Comparison of ENCODE assay signal across 20 cellular contexts in genomic region chr11:12537778-12538401, GRCh38.
DNase-seq lines count a peak whose midpoint lies in the region; ATAC-seq, FAIRE-seq and TF ChIP-seq lines count a peak whose summit lies in the region.
"Had no signal": no experiment of that assay in that cellular context is flagged by ENCODE, and none has a peak within 500 bp of the region (broad histone marks: within the 10 kb centered on the region; RNA-seq: fewer than 3 reads in every experiment).

No MANE protein-coding gene starts in this region.

- H3K36me3 ChIP-seq in adrenal gland (replicated peaks in 1 of 2) (no peaks in the 10 kb centered on the region), small intestine (ENCODE audit: control insufficient read depth in 2 of 2, insufficient read depth in 2 of 2, low read length in 2 of 2) (no peaks in the 10 kb centered on the region), spleen (peaks cover 0 to 4% (median 0%) of the 10 kb centered on the region in 6 donors)
- H3K36me3 ChIP-seq: suprapubic skin had no signal

- H3K4me1 Mint-ChIP-seq in HFFc6 (ENCODE audit: low read depth) = peaks cover 66% of the 10 kb centered on the region
- H3K4me1 Mint-ChIP-seq: B cell had no signal

- H3K4me1 ChIP-seq in adrenal gland (replicated peaks in 1 of 2) (peaks cover 0 to 7% of the 10 kb centered on the region in 2 donors), small intestine (ENCODE audit: control insufficient read depth in 2 of 2, insufficient read depth in 1 of 2, low read depth in 1 of 2, low read length in 1 of 2) (no peaks in the 10 kb centered on the region), spleen (peaks cover 0 to 4% (median 0%) of the 10 kb centered on the region in 6 donors)

- peaks cover 13% of the 10 kb centered on the region for H3K36me3 Mint-ChIP-seq in HFFc6 (ENCODE audit: low read depth)

- TF ChIP-seq CTCF in HFFc6 (IDR thresholded peaks at IDR 0.05) (no peak), adrenal gland (IDR thresholded peaks at IDR 0.05) (no peak), spleen (IDR thresholded peaks at IDR 0.05 in 8 of 11, conservative IDR thresholded peaks at IDR 0.05 in 3 of 11) (no peak)

- TF ChIP-seq POLR2A in adrenal gland (IDR thresholded peaks at IDR 0.05) (no peak), spleen (IDR thresholded peaks at IDR 0.05) (no peak)

- H3K9me3 ChIP-seq in adrenal gland (replicated peaks in 1 of 3) (no peaks in the 10 kb centered on the region), small intestine (ENCODE audit: control insufficient read depth, low read depth) (no peaks in the 10 kb centered on the region), spleen (no peaks in the 10 kb centered on the region)
- H3K9me3 ChIP-seq: suprapubic skin had no signal

- DNase-seq in HFFc6 = no peak
- DNase-seq in adrenal gland = peak in 4 of 7 donors; percentile 12 to 69 (median 42)
- DNase-seq in small intestine = peak; percentile 34
- no peak for DNase-seq in NCI-H82 (lab: John Stamatoyannopoulos, UW)
- no peak for DNase-seq in spleen
- DNase-seq: activated CD4-positive, alpha-beta T cell treated with anti-CD3 and anti-CD28 coated beads for 48 hours; activated CD8-positive, alpha-beta memory T cell treated with anti-CD3 and anti-CD28 coated beads, Interleukin-2, amount 50 U/mL, for 4 hours; activated gamma-delta T cell; left colon; NCI-H1930; NCI-H526; OCI-M1 had no signal

- H3K4me3 Mint-ChIP-seq in HFFc6 = no peak overlapping the region
- H3K4me3 Mint-ChIP-seq: B cell had no signal

- H3K27me3 ChIP-seq in adrenal gland = no peaks in the 10 kb centered on the region
- no peaks in the 10 kb centered on the region for H3K27me3 ChIP-seq in small intestine (ENCODE audit: control insufficient read depth in 2 of 2, insufficient read depth in 2 of 2, low read length in 2 of 2)
- H3K27me3 ChIP-seq in spleen (replicated peaks in 1 of 7) = peaks cover 0 to 4% (median 0%) of the 10 kb centered on the region in 7 donors
- H3K27me3 ChIP-seq: hepatocyte, suprapubic skin had no signal

- no peak overlapping the region for H3K4me3 ChIP-seq in adrenal gland
- H3K4me3 ChIP-seq in small intestine (ENCODE audit: low read depth in 1 of 2, low read length in 2 of 2) = no peak overlapping the region
- H3K4me3 ChIP-seq in spleen = no peak overlapping the region
- H3K4me3 ChIP-seq: hepatocyte, suprapubic skin had no signal

- H3K27ac Mint-ChIP-seq in HFFc6 = peak overlapping the region; percentile 46
- H3K27ac Mint-ChIP-seq: B cell had no signal

- H3K9me3 Mint-ChIP-seq in HFFc6 = no peaks in the 10 kb centered on the region

- FAIRE-seq in islet of Langerhans (lab: Jason Lieb, UNC) = peak; percentile 85
- no peak for FAIRE-seq in small intestine (lab: Jason Lieb, UNC)

- H3K27ac ChIP-seq in adrenal gland (peak overlapping the region in 1 of 5 donors; percentile 30), small intestine (ENCODE audit: low read depth in 1 of 2, low read length in 1 of 2) (no peak overlapping the region), spleen (peak overlapping the region in 2 of 8 donors; percentile 7 to 16)
- H3K27ac ChIP-seq: epithelial cell of prostate, hepatocyte, suprapubic skin had no signal

- 64 to 81% (median 70%) methylated on average over 6 of the region's 6 CpGs for WGBS in adrenal gland, 4 donors
- WGBS in small intestine, 3 donors = 74 to 92% (median 79%) methylated on average over 6 of the region's 6 CpGs
- WGBS in spleen, 5 donors = 73 to 80% (median 76%) methylated on average over 6 of the region's 6 CpGs

- H3K27me3 Mint-ChIP-seq in HFFc6 (ENCODE audit: insufficient read depth) = peaks cover 20% of the 10 kb centered on the region

- intact Hi-C loops in adrenal gland (cut with DNase I) = no loop called here
- intact Hi-C loops in spleen (cut with DNase I; ENCODE audit: low total_unique reads) = no loop called here

- ATAC-seq in HG03439 (IDR thresholded peaks at IDR 0.05; ENCODE audit: unreplicated experiment) = no peak
- ATAC-seq in HG03342 (IDR thresholded peaks at IDR 0.05; ENCODE audit: unreplicated experiment) = no peak
- ATAC-seq: HCT116, left colon had no signal

Comparison
In these comparisons a context has a peak if more than half of its experiments do, and no peak if none do; other contexts are left out.
1. DNase-seq: peak in adrenal gland (4 of 7) and small intestine (single experiment); none in HFFc6 (single experiment), NCI-H82 (single experiment) and spleen (single experiment).